In the genomic region with DNA sequence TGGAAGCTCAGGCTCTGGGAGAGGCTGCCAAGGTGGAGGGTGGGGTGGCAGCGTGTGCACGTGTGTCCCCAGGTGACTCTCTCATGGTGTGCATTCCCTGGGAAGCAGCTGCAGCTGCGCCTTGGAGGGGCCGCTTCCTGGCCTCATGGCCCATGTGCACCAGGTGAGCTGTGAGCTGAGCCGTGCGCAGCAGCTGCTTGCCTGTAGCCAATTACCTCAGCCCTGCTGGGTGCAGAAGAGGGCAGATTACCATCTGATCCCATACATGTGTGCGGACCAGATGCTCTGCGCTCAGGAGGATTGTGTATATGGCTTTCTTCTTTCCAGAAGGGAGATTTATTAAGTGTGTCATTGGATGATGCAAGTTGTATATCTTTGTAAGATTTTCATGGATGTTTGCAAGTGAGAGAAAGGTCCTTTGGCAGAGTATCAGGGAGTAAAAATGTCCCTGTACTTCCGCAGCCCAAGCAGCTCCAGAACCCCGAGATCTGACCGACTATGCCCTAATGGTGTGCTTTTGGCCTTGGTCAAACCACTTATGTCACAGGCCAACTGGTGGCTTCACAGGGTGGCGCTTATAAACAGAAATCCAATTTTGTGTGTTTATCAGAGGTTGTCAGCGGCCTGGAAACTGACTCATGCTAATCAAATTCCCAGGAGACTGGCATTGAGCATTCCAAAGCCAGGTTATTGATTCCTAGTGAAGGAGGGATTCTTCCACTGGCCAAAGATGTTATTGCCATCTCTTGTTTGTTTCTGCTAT, we compare ENCODE assay signal across 17 cellular contexts.
DNase-seq lines count a peak whose midpoint lies in the region; ATAC-seq, FAIRE-seq and TF ChIP-seq lines count a peak whose summit lies in the region.
"Had no signal": no experiment of that assay in that cellular context is flagged by ENCODE, and none has a peak within 500 bp of the region (broad histone marks: within the 10 kb centered on the region; RNA-seq: fewer than 3 reads in every experiment).

No MANE protein-coding gene starts in this region.

- CTCF ChIA-PET in HEK293T (lab: Yijun Ruan, JAX): no interaction called here

- no peak overlapping the region for H3K27ac Mint-ChIP-seq in neural progenitor cell
- H3K27ac Mint-ChIP-seq: HFFc6, immature natural killer cell had no signal

- H3K27me3 Mint-ChIP-seq in neural progenitor cell (ENCODE audit: insufficient read depth, low read depth): peaks cover 9% of the 10 kb centered on the region

- ATAC-seq in left lung (peak; percentile 54), HG03097 (IDR thresholded peaks at IDR 0.05; ENCODE audit: low FRiP score, unreplicated experiment) (no peak)
- ATAC-seq: gastrocnemius medialis had no signal

- H4K20me1 ChIP-seq in neural progenitor cell (ENCODE audit: low read depth): no peaks in the 10 kb centered on the region

- H3K9me3 ChIP-seq in SJCRH30 (replicated peaks) (no peaks in the 10 kb centered on the region; the same call in 1 of the 2 replicates), left lung (no peaks in the 10 kb centered on the region), neural progenitor cell (ENCODE audit: low read depth) (no peaks in the 10 kb centered on the region)
- H3K9me3 ChIP-seq: gastrocnemius medialis, prostate gland had no signal

- TF ChIP-seq CTCF in left lung (IDR thresholded peaks at IDR 0.05): no peak
- no peak for TF ChIP-seq CTCF in neural progenitor cell (IDR thresholded peaks at IDR 0.05)

- POLR2A ChIA-PET in HEK293T (lab: Yijun Ruan, JAX): no interaction called here

- peak; percentile 44 for FAIRE-seq in HTR-8/SVneo (lab: Jason Lieb, UNC)
- FAIRE-seq: bronchial epithelial cell had no signal

- no peak overlapping the region for H2AFZ ChIP-seq in neural progenitor cell (replicated peaks)

- no peak overlapping the region for H3K27ac ChIP-seq in SJCRH30
- no peak overlapping the region for H3K27ac ChIP-seq in left lung
- no peak overlapping the region for H3K27ac ChIP-seq in neural progenitor cell
- H3K27ac ChIP-seq: gastrocnemius medialis, prostate gland had no signal

- DNase-seq in COLO668 (lab: John Stamatoyannopoulos, UW; ENCODE audit: unreplicated experiment): peak; percentile 60
- DNase-seq in HTR-8/SVneo (ENCODE audit: insufficient read length, low spot score): no peak
- peak; percentile 11 to 32 for DNase-seq in SJCRH30
- no peak for DNase-seq in left lung
- no peak for DNase-seq in neural progenitor cell (ENCODE audit: low spot score)
- DNase-seq in SIG-M5 (lab: John Stamatoyannopoulos, UW): no peak
- DNase-seq in HEK293T (ENCODE audit: extremely low spot score): no peak
- DNase-seq: activated CD8-positive, alpha-beta memory T cell treated with anti-CD3 and anti-CD28 coated beads for 24 hours; activated naive CD4-positive, alpha-beta T cell; gastrocnemius medialis; HFFc6; immature natural killer cell; NCI-H510A; RPMI8226 had no signal

- no peaks in the 10 kb centered on the region for H3K9me3 Mint-ChIP-seq in neural progenitor cell
- H3K9me3 Mint-ChIP-seq: HFFc6 had no signal

- no peak overlapping the region for H3K4me3 Mint-ChIP-seq in neural progenitor cell
- H3K4me3 Mint-ChIP-seq: HFFc6, immature natural killer cell had no signal

- H3K36me3 ChIP-seq in SJCRH30: no peaks in the 10 kb centered on the region
- H3K36me3 ChIP-seq in left lung: no peaks in the 10 kb centered on the region
- H3K36me3 ChIP-seq in neural progenitor cell: no peaks in the 10 kb centered on the region
- H3K36me3 ChIP-seq: gastrocnemius medialis, prostate gland had no signal

- no peaks in the 10 kb centered on the region for H3F3A ChIP-seq in neural progenitor cell (ENCODE audit: low read depth)

- H3K36me3 Mint-ChIP-seq in neural progenitor cell: no peaks in the 10 kb centered on the region
- H3K36me3 Mint-ChIP-seq: immature natural killer cell had no signal

- H3K4me3 ChIP-seq in SJCRH30 (no peak overlapping the region), left lung (no peak overlapping the region), neural progenitor cell (no peak overlapping the region)
- H3K4me3 ChIP-seq: gastrocnemius medialis, prostate gland had no signal

- no peaks in the 10 kb centered on the region for H3K79me2 ChIP-seq in neural progenitor cell (ENCODE audit: low read depth)

- H3K4me1 ChIP-seq in SJCRH30 (no peaks in the 10 kb centered on the region), left lung (peaks cover 0 to 3% of the 10 kb centered on the region in 2 donors), neural progenitor cell (no peaks in the 10 kb centered on the region)
- H3K4me1 ChIP-seq: gastrocnemius medialis, prostate gland had no signal

- H3K4me1 Mint-ChIP-seq in neural progenitor cell: peaks cover 14% of the 10 kb centered on the region

- H3K27me3 ChIP-seq in SJCRH30: 0 out of 2 replicates have a peak, but pooled peaks cover 3% of the 10 kb centered on the region
- no peaks in the 10 kb centered on the region for H3K27me3 ChIP-seq in left lung
- H3K27me3 ChIP-seq in neural progenitor cell: no peaks in the 10 kb centered on the region
- H3K27me3 ChIP-seq: gastrocnemius medialis had no signal

- intact Hi-C loops in left lung (cut with DNase I): no loop called here

- H3K4me2 ChIP-seq in neural progenitor cell: no peak overlapping the region

- H3K9ac ChIP-seq in neural progenitor cell: no peak overlapping the region

TF ChIP-seq in HEK293T, 16 proteins besides CTCF, POLR2A, EP300 and RAD21:
- TF ChIP-seq LEF1 (IDR thresholded peaks at IDR 0.05; ENCODE audit: borderline replicate concordance) (no peak), TARDBP (IDR thresholded peaks at IDR 0.05) (no peak), FOXK2 (IDR thresholded peaks at IDR 0.05) (no peak), BHLHE40 (IDR thresholded peaks at IDR 0.05; ENCODE audit: borderline replicate concordance) (no peak), NFRKB (IDR thresholded peaks at IDR 0.05) (no peak), ELF4 (IDR thresholded peaks at IDR 0.05) (no peak)

Comparison
In these comparisons a context has a peak if more than half of its experiments do, and no peak if none do; other contexts are left out.
1. DNase-seq: peak in COLO668 (single experiment) and SJCRH30 (2 of 2); none in HTR-8/SVneo (single experiment), left lung (0 of 2), neural progenitor cell (single experiment), SIG-M5 (single experiment) and HEK293T (single experiment).